21 cellular contexts compared by ENCODE assay signal in genomic region chr2:23653326-23653725, GRCh38.
"Had no signal": no experiment of that assay in that cellular context is flagged by ENCODE, and none has a peak within 500 bp of the region (broad histone marks: within the 10 kb centered on the region; RNA-seq: fewer than 3 reads in every experiment).

No MANE protein-coding gene starts in this region.

- H3K9me3 ChIP-seq: ascending aorta, body of pancreas, Peyer's patch, SJCRH30, SK-N-SH had no signal

- H3K4me1 ChIP-seq: ascending aorta, body of pancreas, Peyer's patch, SJCRH30 had no signal

- H3K27me3 ChIP-seq: ascending aorta, body of pancreas, Peyer's patch, SJCRH30 had no signal

- H3K27ac ChIP-seq: ascending aorta, body of pancreas, KMS-11, Peyer's patch, SJCRH30, VCaP had no signal

- H3K4me3 ChIP-seq: ascending aorta, body of pancreas, Peyer's patch, SJCRH30 had no signal

- H3K36me3 ChIP-seq: ascending aorta, Peyer's patch had no signal

- H3K4me2 ChIP-seq: KMS-11, SK-N-SH had no signal

- DNase-seq: activated CD4-positive, alpha-beta memory T cell treated with anti-CD3 and anti-CD28 coated beads for 36 hours; activated CD4-positive, alpha-beta T cell treated with anti-CD3 and anti-CD28 coated beads, Interleukin-2, amount 10 ng/mL, durations not matched to agents 7 days and 5 days; activated CD4-positive, CD25-positive, alpha-beta regulatory T cell; activated CD8-positive, alpha-beta memory T cell treated with anti-CD3 and anti-CD28 coated beads for 24 hours; activated gamma-delta T cell treated with Interleukin-2 at 50 U/mL for 16 hours; activated T-cell treated with anti-CD3 and anti-CD28 coated beads, Interleukin-2, amount 50 U/mL, for 4 hours; body of pancreas; MM.1S; NCI-H1105 treated with DMSO at 0.1 percent for 48 hours; NCI-H146; NCI-H187 treated with DMSO at 0.1 percent for 48 hours; NCI-H2081 treated with DMSO at 0.1 percent for 48 hours; NCI-H446; NCI-H524; Peyer's patch; SJCRH30; SK-N-SH; T-helper 1 cell had no signal

- H3K9ac ChIP-seq: KMS-11, SK-N-SH had no signal

- ATAC-seq: activated T-cell treated with anti-CD3 and anti-CD28 coated beads, Interleukin-2, amount 50 U/mL, for 4 hours; body of pancreas had no signal
